28 cellular contexts compared by ENCODE assay signal in the genomic region with DNA sequence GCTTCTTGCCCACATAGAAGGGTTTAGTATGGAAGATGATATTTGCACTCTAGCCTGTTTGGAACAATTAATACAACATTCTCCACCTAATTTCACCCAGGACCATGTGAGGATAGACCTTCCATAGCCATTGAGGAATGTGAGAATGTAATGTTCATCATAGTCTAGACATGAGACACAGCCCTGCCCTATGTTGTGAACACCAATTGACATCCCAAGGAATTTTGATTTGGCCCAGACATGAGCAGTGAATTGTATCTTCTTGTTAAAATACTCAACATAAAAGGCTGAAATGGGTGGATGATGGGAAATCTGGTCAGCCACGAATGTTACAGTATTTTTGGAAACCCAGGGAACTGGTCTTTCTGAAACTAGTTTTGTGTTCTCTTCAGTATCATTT.
"Had no signal": no experiment of that assay in that cellular context is flagged by ENCODE, and none has a peak within 500 bp of the region (broad histone marks: within the 10 kb centered on the region; RNA-seq: fewer than 3 reads in every experiment).

No MANE protein-coding gene starts in this region.

- ATAC-seq: stimulated activated effector memory CD8-positive, alpha-beta T cell treated with anti-CD3 and anti-CD28 coated beads, Interleukin-12 subunit alpha, Interleukin-12 subunit beta, amount 100 ng/mL, for 72 hours; stimulated activated memory B cell treated with anti-CD40 and anti-IgM and Interleukin-4, amounts not matched to agents 10 μg/mL and 1 μg/mL and 100 μg/mL, for 72 hours; stimulated activated naive B cell treated with anti-CD40 and anti-IgM and Interleukin-4, amounts not matched to agents 10 μg/mL and 1 μg/mL and 100 μg/mL, for 72 hours; stimulated activated naive CD8-positive, alpha-beta T cell treated with anti-CD3 and anti-CD28 coated beads, Interleukin-15, amount 100 ng/mL, for 72 hours; stimulated activated naive CD8-positive, alpha-beta T cell treated with anti-CD3 and anti-CD28 coated beads, Interleukin-15, Interleukin-2, amounts not matched to agents 100 U/mL and 50 U/mL, for 24 hours; upper lobe of right lung had no signal

- H3K4me1 ChIP-seq: stomach, suprapubic skin, testis, thyroid gland, tibial artery, tibial nerve, transverse colon, upper lobe of left lung, upper lobe of right lung, uterus, vagina had no signal

- H3K27me3 Mint-ChIP-seq: stimulated activated memory B cell treated with anti-CD40 and anti-IgM and Interleukin-4, amounts not matched to agents 10 μg/mL and 1 μg/mL and 100 μg/mL, for 72 hours; stimulated activated naive B cell treated with anti-CD40 and anti-IgM and Interleukin-4, amounts not matched to agents 10 μg/mL and 1 μg/mL and 100 μg/mL, for 72 hours; stimulated activated naive CD8-positive, alpha-beta T cell treated with anti-CD3 and anti-CD28 coated beads, Interleukin-15, amount 100 ng/mL, for 72 hours; stimulated activated naive CD8-positive, alpha-beta T cell treated with anti-CD3 and anti-CD28 coated beads, Interleukin-15, Interleukin-2, amounts not matched to agents 100 ng/mL and 50 ng/mL, for 24 hours; type B pancreatic cell had no signal

- H3K27ac ChIP-seq: stomach, suprapubic skin, testis, thoracic aorta, thyroid gland, tibial artery, tibial nerve, transverse colon, upper lobe of left lung, upper lobe of right lung, uterus, vagina had no signal

- H3K4me3 Mint-ChIP-seq: stimulated activated effector memory CD8-positive, alpha-beta T cell treated with anti-CD3 and anti-CD28 coated beads, Interleukin-12 subunit alpha, Interleukin-12 subunit beta, amount 100 ng/mL, for 72 hours; stimulated activated memory B cell treated with anti-CD40 and anti-IgM and Interleukin-4, amounts not matched to agents 10 μg/mL and 1 μg/mL and 100 μg/mL, for 72 hours; stimulated activated naive B cell treated with anti-CD40 and anti-IgM and Interleukin-4, amounts not matched to agents 10 μg/mL and 1 μg/mL and 100 μg/mL, for 72 hours; stimulated activated naive CD8-positive, alpha-beta T cell treated with anti-CD3 and anti-CD28 coated beads, Interleukin-15, amount 100 ng/mL, for 72 hours; stimulated activated naive CD8-positive, alpha-beta T cell treated with anti-CD3 and anti-CD28 coated beads, Interleukin-15, Interleukin-2, amounts not matched to agents 100 ng/mL and 50 ng/mL, for 24 hours; type B pancreatic cell had no signal

- H3K4me1 Mint-ChIP-seq: stimulated activated effector memory CD8-positive, alpha-beta T cell treated with anti-CD3 and anti-CD28 coated beads, Interleukin-12 subunit alpha, Interleukin-12 subunit beta, amount 100 ng/mL, for 72 hours; stimulated activated memory B cell treated with anti-CD40 and anti-IgM and Interleukin-4, amounts not matched to agents 10 μg/mL and 1 μg/mL and 100 μg/mL, for 72 hours; stimulated activated naive B cell treated with anti-CD40 and anti-IgM and Interleukin-4, amounts not matched to agents 10 μg/mL and 1 μg/mL and 100 μg/mL, for 72 hours; stimulated activated naive CD8-positive, alpha-beta T cell treated with anti-CD3 and anti-CD28 coated beads, Interleukin-15, amount 100 ng/mL, for 72 hours had no signal

- H3K9me3 Mint-ChIP-seq: type B pancreatic cell had no signal

- H3K36me3 Mint-ChIP-seq: stimulated activated effector memory CD8-positive, alpha-beta T cell treated with anti-CD3 and anti-CD28 coated beads, Interleukin-12 subunit alpha, Interleukin-12 subunit beta, amount 100 ng/mL, for 72 hours; stimulated activated memory B cell treated with anti-CD40 and anti-IgM and Interleukin-4, amounts not matched to agents 10 μg/mL and 1 μg/mL and 100 μg/mL, for 72 hours; stimulated activated naive B cell treated with anti-CD40 and anti-IgM and Interleukin-4, amounts not matched to agents 10 μg/mL and 1 μg/mL and 100 μg/mL, for 72 hours; type B pancreatic cell had no signal

- DNase-seq: stimulated activated CD4-positive, alpha-beta T cell treated with anti-CD3 and anti-CD28 coated beads, Interleukin-2, amount 100 ng/mL, for 48 hours; stimulated activated CD4-positive, alpha-beta T cell treated with anti-CD3 and anti-CD28 coated beads, Interleukin-4, amount 100 ng/mL, for 1 hour; stimulated activated CD4-positive, alpha-beta T cell treated with anti-CD3 and anti-CD28 coated beads, Interleukin-4, amount 100 ng/mL, for 24 hours; stimulated activated CD4-positive, alpha-beta T cell treated with anti-CD3 and anti-CD28 coated beads, Interleukin-4, amount 100 ng/mL, for 4 hours; stimulated activated CD8-positive, alpha-beta memory T cell treated with anti-CD3 and anti-CD28 coated beads, Interleukin-4, amount 100 ng/mL, for 48 hours; stimulated activated naive B cell treated with anti-CD40 and anti-IgM and Interleukin-4, amounts not matched to agents 10 μg/mL and 1 μg/mL and 100 μg/mL, for 72 hours; stimulated activated naive CD4-positive, alpha-beta T cell; stimulated activated naive CD4-positive, alpha-beta T cell treated with Interleukin-2 at 50 U/mL for 16 hours; stimulated activated naive CD8-positive, alpha-beta T cell treated with anti-CD3 and anti-CD28 coated beads, Interleukin-15, amount 100 ng/mL, for 72 hours; stimulated activated naive CD8-positive, alpha-beta T cell treated with anti-CD3 and anti-CD28 coated beads, Interleukin-15, Interleukin-2, amounts not matched to agents 100 U/mL and 50 U/mL, for 24 hours; stomach; substantia nigra; testis; thyroid gland; tibial artery; transverse colon; trophoblast cell; upper lobe of left lung; upper lobe of right lung; uterus had no signal

- H3K27me3 ChIP-seq: stomach, suprapubic skin, testis, thyroid gland, tibial artery, tibial nerve, transverse colon, upper lobe of left lung, upper lobe of right lung, uterus, vagina had no signal

- H3K9me3 ChIP-seq: suprapubic skin, testis, thoracic aorta, thyroid gland, tibial artery, tibial nerve, transverse colon, upper lobe of left lung, upper lobe of right lung, uterus, vagina had no signal

- H3K36me3 ChIP-seq: stomach, suprapubic skin, thoracic aorta, thyroid gland, tibial artery, tibial nerve, transverse colon, upper lobe of left lung, upper lobe of right lung, uterus, vagina had no signal

- H3K4me3 ChIP-seq: stomach, suprapubic skin, testis, thoracic aorta, thyroid gland, tibial artery, tibial nerve, transverse colon, upper lobe of left lung, upper lobe of right lung, uterus, vagina had no signal

- H3K27ac Mint-ChIP-seq: stimulated activated effector memory CD8-positive, alpha-beta T cell treated with anti-CD3 and anti-CD28 coated beads, Interleukin-12 subunit alpha, Interleukin-12 subunit beta, amount 100 ng/mL, for 72 hours; stimulated activated memory B cell treated with anti-CD40 and anti-IgM and Interleukin-4, amounts not matched to agents 10 μg/mL and 1 μg/mL and 100 μg/mL, for 72 hours; stimulated activated naive B cell treated with anti-CD40 and anti-IgM and Interleukin-4, amounts not matched to agents 10 μg/mL and 1 μg/mL and 100 μg/mL, for 72 hours; stimulated activated naive CD8-positive, alpha-beta T cell treated with anti-CD3 and anti-CD28 coated beads, Interleukin-15, amount 100 ng/mL, for 72 hours; stimulated activated naive CD8-positive, alpha-beta T cell treated with anti-CD3 and anti-CD28 coated beads, Interleukin-15, Interleukin-2, amounts not matched to agents 100 ng/mL and 50 ng/mL, for 24 hours; type B pancreatic cell had no signal
